In genomic region chr17:74183411-74183810, GRCh38 we compare ENCODE assay signal across 30 cellular contexts.
"Had no signal": no experiment of that assay in that cellular context is flagged by ENCODE, and none has a peak within 500 bp of the region (broad histone marks: within the 10 kb centered on the region; RNA-seq: fewer than 3 reads in every experiment).

No MANE protein-coding gene starts in this region.

- H3K4me1 ChIP-seq: pancreas, psoas muscle, right lobe of liver, sigmoid colon, suprapubic skin, testis, tibial artery, transverse colon, upper lobe of right lung, uterus had no signal

- ATAC-seq: naive thymus-derived CD8-positive, alpha-beta T cell; natural killer cell treated with Interleukin-12 subunit alpha and Interleukin-12 subunit beta and Interleukin-15 and Interleukin-18, amount 100 ng/mL, for 72 hours; psoas muscle; right cardiac atrium; right lobe of liver; stimulated activated memory B cell treated with anti-CD40 and anti-IgM and Interleukin-4, amounts not matched to agents 10 μg/mL and 1 μg/mL and 100 μg/mL, for 72 hours; stimulated activated naive CD8-positive, alpha-beta T cell treated with anti-CD3 and anti-CD28 coated beads, Interleukin-15, amount 100 ng/mL, for 72 hours; stimulated activated naive CD8-positive, alpha-beta T cell treated with anti-CD3 and anti-CD28 coated beads, Interleukin-15, Interleukin-2, amounts not matched to agents 100 U/mL and 50 U/mL, for 24 hours; upper lobe of right lung had no signal

- DNase-seq: naive thymus-derived CD8-positive, alpha-beta T cell; nephron progenitor cell; nucleus accumbens; pancreas; psoas muscle; right cardiac atrium; right lobe of liver; sigmoid colon; small intestine; stimulated activated CD4-positive, alpha-beta T cell treated with anti-CD3 and anti-CD28 coated beads, Interleukin-12 subunit alpha, Interleukin-12 subunit beta, amount 100 ng/mL, for 4 hours; stimulated activated CD4-positive, alpha-beta T cell treated with anti-CD3 and anti-CD28 coated beads, Interleukin-1b, Interleukin-23, amount 100 ng/mL, for 48 hours; stimulated activated CD4-positive, alpha-beta T cell treated with anti-CD3 and anti-CD28 coated beads, Interleukin-4, amount 100 ng/mL, for 1 hour; stimulated activated CD4-positive, alpha-beta T cell treated with anti-CD3 and anti-CD28 coated beads, Interleukin-4, amount 100 ng/mL, for 4 hours; stimulated activated CD8-positive, alpha-beta memory T cell treated with anti-CD3 and anti-CD28 coated beads, Interleukin-4, amount 100 ng/mL, for 48 hours; stimulated activated naive CD4-positive, alpha-beta T cell; stimulated activated naive CD8-positive, alpha-beta T cell treated with anti-CD3 and anti-CD28 coated beads, Interleukin-15, amount 100 ng/mL, for 72 hours; stimulated activated naive CD8-positive, alpha-beta T cell treated with anti-CD3 and anti-CD28 coated beads, Interleukin-15, Interleukin-2, amounts not matched to agents 100 U/mL and 50 U/mL, for 24 hours; substantia nigra; testis; tibial artery; transverse colon; upper lobe of right lung; uterus had no signal

- H3K9me3 ChIP-seq: neutrophil, pancreas, psoas muscle, right lobe of liver, sigmoid colon, suprapubic skin, testis, tibial artery, transverse colon, upper lobe of right lung, uterus had no signal

- H3K27ac ChIP-seq: neutrophil, pancreas, psoas muscle, right lobe of liver, sigmoid colon, suprapubic skin, testis, tibial artery, transverse colon, upper lobe of right lung, uterus had no signal

- H3K36me3 Mint-ChIP-seq: naive thymus-derived CD8-positive, alpha-beta T cell; natural killer cell treated with Interleukin-12 subunit alpha and Interleukin-12 subunit beta and Interleukin-15 and Interleukin-18, amount 100 ng/mL, for 72 hours; stimulated activated memory B cell treated with anti-CD40 and anti-IgM and Interleukin-4, amounts not matched to agents 10 μg/mL and 1 μg/mL and 100 μg/mL, for 72 hours; type B pancreatic cell had no signal

- H3K4me3 ChIP-seq: pancreas, psoas muscle, right lobe of liver, sigmoid colon, suprapubic skin, testis, tibial artery, transverse colon, upper lobe of right lung, uterus had no signal

- H3K9me3 Mint-ChIP-seq: naive thymus-derived CD8-positive, alpha-beta T cell; natural killer cell treated with Interleukin-12 subunit alpha and Interleukin-12 subunit beta and Interleukin-15 and Interleukin-18, amount 100 ng/mL, for 72 hours; nephron progenitor cell; neural crest cell; stimulated activated memory B cell treated with anti-CD40 and anti-IgM and Interleukin-4, amounts not matched to agents 10 μg/mL and 1 μg/mL and 100 μg/mL, for 72 hours; stimulated activated naive CD8-positive, alpha-beta T cell treated with anti-CD3 and anti-CD28 coated beads, Interleukin-15, amount 100 ng/mL, for 72 hours; type B pancreatic cell had no signal

- H3K36me3 ChIP-seq: neutrophil, pancreas, right lobe of liver, sigmoid colon, suprapubic skin, tibial artery, transverse colon, upper lobe of right lung, uterus had no signal

- H3K4me3 Mint-ChIP-seq: naive thymus-derived CD8-positive, alpha-beta T cell; natural killer cell treated with Interleukin-12 subunit alpha and Interleukin-12 subunit beta and Interleukin-15 and Interleukin-18, amount 100 ng/mL, for 72 hours; nephron progenitor cell; neural crest cell; stimulated activated memory B cell treated with anti-CD40 and anti-IgM and Interleukin-4, amounts not matched to agents 10 μg/mL and 1 μg/mL and 100 μg/mL, for 72 hours; stimulated activated naive CD8-positive, alpha-beta T cell treated with anti-CD3 and anti-CD28 coated beads, Interleukin-15, amount 100 ng/mL, for 72 hours; type B pancreatic cell had no signal

- FAIRE-seq: pancreas, small intestine had no signal

- H3K27me3 ChIP-seq: pancreas, right lobe of liver, testis, uterus had no signal

- H3K4me1 Mint-ChIP-seq: naive thymus-derived CD8-positive, alpha-beta T cell; stimulated activated memory B cell treated with anti-CD40 and anti-IgM and Interleukin-4, amounts not matched to agents 10 μg/mL and 1 μg/mL and 100 μg/mL, for 72 hours; stimulated activated naive CD8-positive, alpha-beta T cell treated with anti-CD3 and anti-CD28 coated beads, Interleukin-15, amount 100 ng/mL, for 72 hours had no signal

- H3K27ac Mint-ChIP-seq: natural killer cell treated with Interleukin-12 subunit alpha and Interleukin-12 subunit beta and Interleukin-15 and Interleukin-18, amount 100 ng/mL, for 72 hours; nephron progenitor cell; progenitor cell of endocrine pancreas; stimulated activated memory B cell treated with anti-CD40 and anti-IgM and Interleukin-4, amounts not matched to agents 10 μg/mL and 1 μg/mL and 100 μg/mL, for 72 hours; stimulated activated naive CD8-positive, alpha-beta T cell treated with anti-CD3 and anti-CD28 coated beads, Interleukin-15, amount 100 ng/mL, for 72 hours; type B pancreatic cell had no signal
